In genomic region chr2:127067620-127068350, GRCh38 we compare ENCODE assay signal across 8 cellular contexts. TPM values are rescaled to one million over a fixed set of nuclear protein-coding genes. Genes with fewer than 3 reads are reported as not detected.
DNase-seq lines count a peak whose midpoint lies in the region; ATAC-seq and TF ChIP-seq lines count a peak whose summit lies in the region.

No MANE protein-coding gene starts in this region.

- no peaks in the 10 kb centered on the region for H3K27me3 ChIP-seq in BLaER1 treated with 17β-estradiol and CSF1 and Interleukin-3, amounts not matched to agents 10 nM and 100 nM
- H3K27me3 ChIP-seq in endodermal cell (ENCODE audit: control insufficient read depth, insufficient read depth, low read length, poor library complexity, severe bottlenecking): no peaks in the 10 kb centered on the region

- DNase-seq in NCI-H460 (ENCODE audit: extremely low read depth, low read depth): peak; percentile 53
- peak; percentile 58 for DNase-seq in activated T-cell treated with anti-CD3 and anti-CD28 coated beads for 1 hour (ENCODE audit: low read depth)
- peak; percentile 94 for DNase-seq in endodermal cell
- peak; percentile 86 for DNase-seq in myocyte (ENCODE audit: low read depth)
- DNase-seq in stimulated activated naive CD4-positive, alpha-beta T cell treated with Interleukin-2 at 50 U/mL for 16 hours (lab: John Stamatoyannopoulos, UW): peak; percentile 53

- H3K9me3 Mint-ChIP-seq in endodermal cell: no peaks in the 10 kb centered on the region

- H3K27me3 Mint-ChIP-seq in endodermal cell (ENCODE audit: insufficient read depth): peaks cover 5% of the 10 kb centered on the region

- no peak overlapping the region for H3K4me3 Mint-ChIP-seq in endodermal cell

- peaks cover 5% of the 10 kb centered on the region for H3K4me1 Mint-ChIP-seq in endodermal cell

- peaks cover 5% of the 10 kb centered on the region for H3K36me3 Mint-ChIP-seq in endodermal cell (ENCODE audit: low read depth)

- peak overlapping the region; percentile 84 for H3K27ac Mint-ChIP-seq in endodermal cell

- peaks cover 0 to 81% (median 66%) of the 10 kb centered on the region in 11 experiments; a peak in 19 of 22 replicates for H3K36me3 ChIP-seq in BLaER1 treated with 17β-estradiol and CSF1 and Interleukin-3, amounts not matched to agents 10 nM and 100 nM
- H3K36me3 ChIP-seq in endodermal cell (ENCODE audit: control insufficient read depth, insufficient read depth, low read length): no peaks in the 10 kb centered on the region

- H3K9ac ChIP-seq in BLaER1 treated with 17β-estradiol and CSF1 and Interleukin-3, amounts not matched to agents 10 nM and 100 nM: peak overlapping the region in 7 of 11 experiments; percentile 3 to 81 (median 23); a peak in 6 of 22 replicates
- H3K9ac ChIP-seq in endodermal cell (ENCODE audit: extremely low read depth, low read length, poor library complexity, severe bottlenecking): no peak overlapping the region

- TF ChIP-seq CTCF in endodermal cell (conservative IDR thresholded peaks at IDR 0.05): peak; percentile 86

- H3K4me1 ChIP-seq in BLaER1 treated with 17β-estradiol and CSF1 and Interleukin-3, amounts not matched to agents 10 nM and 100 nM: peaks cover 92 to 100% (median 100%) of the 10 kb centered on the region in 10 experiments
- no peaks in the 10 kb centered on the region for H3K4me1 ChIP-seq in endodermal cell (ENCODE audit: control insufficient read depth, insufficient read depth, low read length)

- WGBS in endodermal cell (ENCODE audit: insufficient coverage in 1 of 2, insufficient read length in 1 of 2), 2 experiments: 63 to 69% methylated on average over 12 to 19 of the region's 19 CpGs

- peak overlapping the region in 9 of 11 experiments; percentile 4 to 91 (median 80); a peak in 13 of 22 replicates for H3K27ac ChIP-seq in BLaER1 treated with 17β-estradiol and CSF1 and Interleukin-3, amounts not matched to agents 10 nM and 100 nM
- H3K27ac ChIP-seq in endodermal cell (ENCODE audit: low read depth, low read length): no peak overlapping the region

- H3K4me3 ChIP-seq in BLaER1 treated with 17β-estradiol and CSF1 and Interleukin-3, amounts not matched to agents 10 nM and 100 nM: no peak overlapping the region
- H3K4me3 ChIP-seq in endodermal cell (ENCODE audit: low read length): no peak overlapping the region

- H4K20me1 ChIP-seq in BLaER1 treated with 17β-estradiol and CSF1 and Interleukin-3, amounts not matched to agents 10 nM and 100 nM: peaks cover 0 to 97% (median 75%) of the 10 kb centered on the region in 11 experiments; a peak in 17 of 22 replicates

- H3K9me3 ChIP-seq in BLaER1 treated with 17β-estradiol and CSF1 and Interleukin-3, amounts not matched to agents 10 nM and 100 nM (replicated peaks in 1 of 11): no peaks in the 10 kb centered on the region
- no peaks in the 10 kb centered on the region for H3K9me3 ChIP-seq in endodermal cell (ENCODE audit: control insufficient read depth, low read length)

- H3K4me2 ChIP-seq in BLaER1 treated with 17β-estradiol and CSF1 and Interleukin-3, amounts not matched to agents 10 nM and 100 nM: peak overlapping the region; percentile 80 to 98 (median 96); a peak in 20 of 22 replicates

- ATAC-seq in GM19351 (IDR thresholded peaks at IDR 0.05; ENCODE audit: unreplicated experiment) (peak; percentile 44), HG02623 (IDR thresholded peaks at IDR 0.05; ENCODE audit: unreplicated experiment) (no peak)

RNA-seq across cellular contexts. Expression of gene BIN1, which starts 39.2 kb away (rescaled TPM):
- 50.7 and 60.4 TPM in 2 replicates for total RNA-seq in NCI-H460 (2014; rRNA removed; shearing (Covaris generic))
- 98.6 and 131 TPM in 2 replicates for polyA plus RNA-seq in NCI-H460 (2014; cell fraction: nucleus; rRNA removed)
- 10 to 100 TPM; 41.7 to 45.9 TPM for total RNA-seq in endodermal cell
- polyA plus RNA-seq in endodermal cell (2013, experiment 1 of 2): 51.8 TPM
- 45.1 TPM for polyA plus RNA-seq in endodermal cell (2013, experiment 2 of 2)
- total RNA-seq in myocyte: 3,190 and 3,208 TPM in 2 replicates
- 771 TPM for polyA plus RNA-seq in myocyte (2012)

Comparison
In these comparisons a context has a peak if more than half of its experiments do, and no peak if none do; other contexts are left out.
1. RNA of gene BIN1, which starts 39.2 kb away (total RNA-seq): 3,190 to 3,208 TPM in myocyte; 50.7 to 60.4 TPM in NCI-H460 and 41.7 to 45.9 TPM in endodermal cell; every median in the first group is over 10 times any median in the second.
2. Peak in every context shown above with its lines, with median percentiles within 50 percentile points of each other: DNase-seq.